ENCODE assay signal across 8 cellular contexts in the genomic region with DNA sequence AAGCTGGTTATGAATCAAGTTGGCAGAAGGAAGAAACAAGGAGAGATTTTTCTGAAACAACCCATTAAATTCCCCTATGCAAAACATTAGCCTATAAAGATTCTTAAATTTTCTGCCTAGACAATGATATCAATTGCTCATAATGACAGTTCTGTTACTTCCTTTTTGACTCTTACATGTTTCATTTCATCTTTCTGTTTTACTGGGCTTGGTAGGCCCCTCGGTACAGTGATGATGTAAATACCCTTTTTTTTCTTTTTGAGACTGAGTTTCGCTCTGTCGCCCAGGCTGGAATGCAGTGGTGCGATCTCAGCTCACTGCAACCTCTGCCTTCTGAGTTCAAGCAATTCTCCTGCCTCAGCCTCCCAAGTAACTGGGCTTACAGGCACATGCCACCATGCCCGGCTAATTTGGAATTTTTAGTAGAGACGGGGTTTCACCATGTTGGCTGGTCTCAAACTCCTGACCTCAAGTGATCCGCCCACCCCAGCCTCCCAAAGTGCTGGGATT.
DNase-seq lines count a peak whose midpoint lies in the region; ATAC-seq and TF ChIP-seq lines count a peak whose summit lies in the region.
"Not testable (repeated sequence)": the region's sequence is repeated elsewhere in the genome, so short reads cannot be mapped to it uniquely, and the experiment has no call there.

No MANE protein-coding gene starts in this region.

- peak overlapping the region; percentile 61 for H3K4me3 Mint-ChIP-seq in activated B cell treated with CpG ODN at 0.5 μM for 24 hours
- not testable (repeated sequence) for H3K4me3 Mint-ChIP-seq in activated naive CD8-positive, alpha-beta T cell treated with anti-CD3 and anti-CD28 coated beads for 36 hours; stimulated activated naive B cell treated with anti-CD40 and anti-IgM and Interleukin-4, amounts not matched to agents 10 μg/mL and 1 μg/mL and 100 μg/mL, for 72 hours

- intact Hi-C loops in activated B cell treated with CpG ODN at 0.5 μM for 24 hours (cut with micrococcal nuclease), result loop anchor here (1.0 to 10.0 kb wide), 6 partner anchors 12 to 588 kb away; a partner anchor contains a TSS

- DNase-seq in activated B cell treated with CpG ODN at 0.5 μM for 24 hours, result not testable (repeated sequence)
- DNase-seq in activated naive CD8-positive, alpha-beta T cell treated with anti-CD3 and anti-CD28 coated beads for 36 hours, result peak; percentile 11
- peak; percentile 65 for DNase-seq in stimulated activated naive B cell treated with anti-CD40 and anti-IgM and Interleukin-4, amounts not matched to agents 10 μg/mL and 1 μg/mL and 100 μg/mL, for 72 hours

- not testable (repeated sequence) for H3K9me3 Mint-ChIP-seq in activated B cell treated with CpG ODN at 0.5 μM for 24 hours; activated naive CD8-positive, alpha-beta T cell treated with anti-CD3 and anti-CD28 coated beads for 36 hours; stimulated activated naive B cell treated with anti-CD40 and anti-IgM and Interleukin-4, amounts not matched to agents 10 μg/mL and 1 μg/mL and 100 μg/mL, for 72 hours

- peak overlapping the region; percentile 92 for H3K27ac Mint-ChIP-seq in activated B cell treated with CpG ODN at 0.5 μM for 24 hours
- H3K27ac Mint-ChIP-seq in activated naive CD8-positive, alpha-beta T cell treated with anti-CD3 and anti-CD28 coated beads for 36 hours, result peak overlapping the region; percentile 27
- H3K27ac Mint-ChIP-seq in stimulated activated naive B cell treated with anti-CD40 and anti-IgM and Interleukin-4, amounts not matched to agents 10 μg/mL and 1 μg/mL and 100 μg/mL, for 72 hours, result peak overlapping the region; percentile 38

- H3K27me3 Mint-ChIP-seq in activated B cell treated with CpG ODN at 0.5 μM for 24 hours; activated naive CD8-positive, alpha-beta T cell treated with anti-CD3 and anti-CD28 coated beads for 36 hours; stimulated activated naive B cell treated with anti-CD40 and anti-IgM and Interleukin-4, amounts not matched to agents 10 μg/mL and 1 μg/mL and 100 μg/mL, for 72 hours: not testable (repeated sequence)

- not testable (repeated sequence) for TF ChIP-seq CTCF in activated B cell treated with CpG ODN at 0.5 μM for 24 hours (IDR thresholded peaks at IDR 0.05)

- ATAC-seq in GM18498 (IDR thresholded peaks at IDR 0.05; ENCODE audit: unreplicated experiment) (peak; percentile 97), GM19324 (IDR thresholded peaks at IDR 0.05; ENCODE audit: low FRiP score, unreplicated experiment) (peak; percentile 89), GM21619 (IDR thresholded peaks at IDR 0.05; ENCODE audit: unreplicated experiment) (peak; percentile 98), HG02981 (IDR thresholded peaks at IDR 0.05; ENCODE audit: unreplicated experiment) (peak; percentile 99), HG03460 (IDR thresholded peaks at IDR 0.05; ENCODE audit: unreplicated experiment) (peak; percentile 98), activated B cell treated with CpG ODN at 0.5 μM for 24 hours (ENCODE audit: low read depth) (peak; percentile 90)
- peak; percentile 96 to 98 for ATAC-seq in stimulated activated naive B cell treated with anti-CD40 and anti-IgM and Interleukin-4, amounts not matched to agents 10 μg/mL and 1 μg/mL and 100 μg/mL, for 72 hours (replicated peaks)

- H3K36me3 Mint-ChIP-seq in activated B cell treated with CpG ODN at 0.5 μM for 24 hours (ENCODE audit: low read depth); activated naive CD8-positive, alpha-beta T cell treated with anti-CD3 and anti-CD28 coated beads for 36 hours; stimulated activated naive B cell treated with anti-CD40 and anti-IgM and Interleukin-4, amounts not matched to agents 10 μg/mL and 1 μg/mL and 100 μg/mL, for 72 hours: not testable (repeated sequence)

- H3K4me1 Mint-ChIP-seq in activated B cell treated with CpG ODN at 0.5 μM for 24 hours, result peaks cover 57% of the 10 kb centered on the region
- peaks cover 11% of the 10 kb centered on the region for H3K4me1 Mint-ChIP-seq in activated naive CD8-positive, alpha-beta T cell treated with anti-CD3 and anti-CD28 coated beads for 36 hours
- peaks cover 21 to 47% of the 10 kb centered on the region in 2 donors for H3K4me1 Mint-ChIP-seq in stimulated activated naive B cell treated with anti-CD40 and anti-IgM and Interleukin-4, amounts not matched to agents 10 μg/mL and 1 μg/mL and 100 μg/mL, for 72 hours

- POLR2A ChIA-PET in activated B cell treated with CpG ODN at 0.5 μM for 24 hours (lab: Charles Lee), result interaction anchor here (1.0 to 2.3 kb wide), 4 partner anchors 18 to 191 kb away, joined by 3 to 5 read pairs (median 4); a partner anchor contains a TSS

- CTCF ChIA-PET in activated B cell treated with CpG ODN at 0.5 μM for 24 hours (lab: Charles Lee), result interaction anchor here (4.0 kb wide), 1 partner anchor 20 kb away, joined by 43 read pairs; no protein-coding TSS in a partner anchor

Comparison
In these comparisons a context has a peak if more than half of its experiments do, and no peak if none do; other contexts are left out.
1. H3K27ac Mint-ChIP-seq: peak in every context shown above with its lines; median percentile 92 in activated B cell treated with CpG ODN at 0.5 μM for 24 hours; 38 in stimulated activated naive B cell treated with anti-CD40 and anti-IgM and Interleukin-4, amounts not matched to agents 10 μg/mL and 1 μg/mL and 100 μg/mL, for 72 hours; 27 in activated naive CD8-positive, alpha-beta T cell treated with anti-CD3 and anti-CD28 coated beads for 36 hours.